In the genomic region with DNA sequence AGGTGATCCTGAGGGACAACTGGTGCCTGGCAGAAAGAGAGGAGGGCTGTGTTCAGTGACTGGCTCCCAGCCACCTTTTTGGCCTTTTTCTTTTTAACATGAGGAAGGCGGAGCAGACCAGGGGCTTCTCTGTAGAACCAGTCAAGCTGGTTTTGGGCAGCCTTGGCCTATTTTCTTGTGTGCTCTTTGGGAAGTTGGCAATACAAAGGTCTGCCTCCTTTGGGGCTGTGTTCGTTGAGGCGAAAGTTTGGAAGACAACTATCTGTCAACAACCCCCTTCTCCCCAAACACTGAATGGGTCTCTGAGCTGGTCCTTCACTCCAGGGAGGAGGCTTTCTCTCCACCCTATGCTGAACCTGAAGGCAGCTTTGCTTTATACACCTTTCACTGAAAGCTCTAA, we compare ENCODE assay signal across 14 cellular contexts. TPM values are rescaled to one million over a fixed set of nuclear protein-coding genes. Genes with fewer than 3 reads are reported as not detected.
DNase-seq lines count a peak whose midpoint lies in the region; ATAC-seq and TF ChIP-seq lines count a peak whose summit lies in the region.
"Had no signal": no experiment of that assay in that cellular context is flagged by ENCODE, and none has a peak within 500 bp of the region (broad histone marks: within the 10 kb centered on the region; RNA-seq: fewer than 3 reads in every experiment).

No MANE protein-coding gene starts in this region.

- H3K27ac ChIP-seq in left ventricle myocardium inferior (replicated peaks) = peak overlapping the region; percentile 15
- peak overlapping the region in 2 of 12 donors; percentile 1 to 49 for H3K27ac ChIP-seq in heart left ventricle
- H3K27ac ChIP-seq in cingulate gyrus (ENCODE audit: low read depth, low read length) = peak overlapping the region; percentile 58
- H3K27ac ChIP-seq in osteoblast (ENCODE audit: low read depth, low read length) = no peak overlapping the region

- no peak overlapping the region for H2AFZ ChIP-seq in osteoblast (ENCODE audit: low read length)

- no peaks in the 10 kb centered on the region for H3K27me3 ChIP-seq in left ventricle myocardium inferior (ENCODE audit: low read depth)
- no peaks in the 10 kb centered on the region for H3K27me3 ChIP-seq in heart left ventricle
- H3K27me3 ChIP-seq in osteoblast (ENCODE audit: insufficient read depth, low read length) = no peaks in the 10 kb centered on the region

- peaks cover 67% of the 10 kb centered on the region for H4K20me1 ChIP-seq in osteoblast (ENCODE audit: insufficient read depth, low read length)

- H3K9me3 ChIP-seq in left ventricle myocardium inferior (replicated peaks) = no peaks in the 10 kb centered on the region
- H3K9me3 ChIP-seq in heart left ventricle = no peaks in the 10 kb centered on the region
- H3K9me3 ChIP-seq in mucosa of descending colon = no peaks in the 10 kb centered on the region
- no peaks in the 10 kb centered on the region for H3K9me3 ChIP-seq in osteoblast (ENCODE audit: low read depth, low read length)

- no peak for TF ChIP-seq POLR2A in heart left ventricle (IDR thresholded peaks at IDR 0.05)

- peaks cover 90% of the 10 kb centered on the region for H3K79me2 ChIP-seq in osteoblast (ENCODE audit: insufficient read depth, low read length)

- 65 to 80% (median 77%) methylated on average over 3 of the region's 3 CpGs for WGBS in heart left ventricle, 4 donors

- H3K4me1 ChIP-seq in left ventricle myocardium inferior = peaks cover 73% of the 10 kb centered on the region
- H3K4me1 ChIP-seq in heart left ventricle = peaks cover 4 to 85% (median 60%) of the 10 kb centered on the region in 12 donors
- H3K4me1 ChIP-seq in mucosa of descending colon (ENCODE audit: low read depth) = peaks cover 52% of the 10 kb centered on the region
- peaks cover 10% of the 10 kb centered on the region for H3K4me1 ChIP-seq in osteoblast (ENCODE audit: insufficient read depth, low read length)

- H3K4me3 ChIP-seq in left ventricle myocardium inferior = no peak overlapping the region
- no peak overlapping the region for H3K4me3 ChIP-seq in heart left ventricle
- H3K4me3 ChIP-seq in mucosa of descending colon = no peak overlapping the region
- H3K4me3 ChIP-seq in osteoblast (ENCODE audit: insufficient read depth, low read length) = no peak overlapping the region

- ATAC-seq in heart left ventricle = no peak
- peak; percentile 63 for ATAC-seq in mucosa of descending colon
- no peak for ATAC-seq in GM19035 (IDR thresholded peaks at IDR 0.05; ENCODE audit: unreplicated experiment)
- no peak for ATAC-seq in HG03432 (IDR thresholded peaks at IDR 0.05; ENCODE audit: unreplicated experiment)
- ATAC-seq: activated CD4-positive, CD25-positive, alpha-beta regulatory T cell treated with anti-CD3 and anti-CD28 coated beads, Interleukin-2, amount 50 U/mL, for 24 hours; left ventricle myocardium superior had no signal

- no peak for TF ChIP-seq CTCF in left ventricle myocardium inferior (IDR thresholded peaks at IDR 0.05; ENCODE audit: borderline replicate concordance)
- no peak for TF ChIP-seq CTCF in heart left ventricle (IDR thresholded peaks at IDR 0.05)
- no peak for TF ChIP-seq CTCF in mucosa of descending colon (IDR thresholded peaks at IDR 0.05)
- TF ChIP-seq CTCF in osteoblast (IDR thresholded peaks at IDR 0.05; ENCODE audit: extremely low read depth, low read depth, low read length) = no peak

- DNase-seq in left ventricle myocardium inferior = no peak
- no peak for DNase-seq in heart left ventricle
- DNase-seq in mucosa of descending colon = peak in 1 of 3 donors; percentile 32
- DNase-seq in osteoblast (ENCODE audit: insufficient read length, low spot score, missing footprints) = no peak
- DNase-seq in Ammon's horn (ENCODE audit: low spot score) = no peak
- DNase-seq: AML-193, erythroblast, left ventricle myocardium superior, MV-4-11, small intestine had no signal

- H3K36me3 ChIP-seq in left ventricle myocardium inferior = peaks cover 18% of the 10 kb centered on the region
- peaks cover 0 to 38% (median 13%) of the 10 kb centered on the region in 9 donors for H3K36me3 ChIP-seq in heart left ventricle
- H3K36me3 ChIP-seq in mucosa of descending colon (ENCODE audit: low read depth) = no peaks in the 10 kb centered on the region
- peaks cover 1% of the 10 kb centered on the region for H3K36me3 ChIP-seq in osteoblast (ENCODE audit: insufficient read depth, low read length)

- intact Hi-C loops in left ventricle myocardium inferior (cut with micrococcal nuclease) (no loop called here), heart left ventricle (cut with DNase I) (no loop called here), mucosa of descending colon (cut with DNase I, micrococcal nuclease) (no loop called here)

- H3K4me2 ChIP-seq in osteoblast (ENCODE audit: insufficient read depth, low read length) = no peak overlapping the region

RNA-seq across cellular contexts. Expression of a gene that starts 8.5 kb away (rescaled TPM):
- total RNA-seq in left ventricle myocardium inferior = 36.6 TPM
- 10 to 100 TPM; 26.7 to 53.5 (median 40.8) TPM for total RNA-seq in heart left ventricle
- 10 to 100 TPM; 17.0 to 34.3 TPM for polyA plus RNA-seq in heart left ventricle
- total RNA-seq in mucosa of descending colon = 100 to 1,000 TPM in 1 of 3 donors, 10 to 100 TPM in 2; 71.9 to 111 (median 94.5) TPM
- total RNA-seq in osteoblast = 13.8 and 14.8 TPM in 2 replicates

RNA-seq across cellular contexts. Expression of a gene that starts 34.1 kb away (rescaled TPM):
- total RNA-seq in left ventricle myocardium inferior = 14.0 TPM
- total RNA-seq in heart left ventricle = 10 to 100 TPM in 6 of 9 donors, 1 to 10 TPM in 3; 7.8 to 11.8 (median 10.6) TPM
- polyA plus RNA-seq in heart left ventricle = 10 to 100 TPM; 11.6 to 12.0 TPM
- 10 to 100 TPM in 1 of 3 donors, 1 to 10 TPM in 2; 5.8 to 22.3 (median 7.0) TPM for total RNA-seq in mucosa of descending colon
- 16.2 and 17.7 TPM in 2 replicates for total RNA-seq in osteoblast
